ENCODE assay signal across 13 cellular contexts in the genomic region with DNA sequence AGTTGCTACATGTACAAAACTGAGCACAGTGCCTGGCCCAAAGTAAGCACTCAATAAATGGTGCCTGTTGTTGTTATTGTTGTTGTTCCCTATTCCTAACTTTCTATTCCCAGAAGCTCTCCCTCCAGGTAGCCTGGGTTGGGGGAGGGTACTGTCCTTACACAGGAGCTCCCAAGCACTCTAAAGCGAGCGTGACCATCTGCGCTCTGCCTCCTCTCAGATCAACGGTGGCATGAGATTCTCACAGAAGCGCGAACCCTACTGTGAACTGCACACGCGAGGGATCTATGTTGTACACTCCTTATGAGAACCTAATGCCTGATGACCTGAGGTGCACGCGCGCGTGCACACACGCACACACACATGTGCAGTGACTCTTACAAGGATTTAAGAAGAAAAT. TPM values are rescaled to one million over a fixed set of nuclear protein-coding genes. Genes with fewer than 3 reads are reported as not detected.
DNase-seq lines count a peak whose midpoint lies in the region; ATAC-seq, FAIRE-seq and TF ChIP-seq lines count a peak whose summit lies in the region.
"Had no signal": no experiment of that assay in that cellular context is flagged by ENCODE, and none has a peak within 500 bp of the region (broad histone marks: within the 10 kb centered on the region; RNA-seq: fewer than 3 reads in every experiment).

No MANE protein-coding gene starts in this region.

- no peaks in the 10 kb centered on the region for H3K27me3 ChIP-seq in A673 (replicated peaks; ENCODE audit: insufficient read depth, low read depth, low read length, poor library complexity)
- no peaks in the 10 kb centered on the region for H3K27me3 ChIP-seq in CD4-positive, alpha-beta memory T cell (ENCODE audit: insufficient read depth, low read length)
- no peaks in the 10 kb centered on the region for H3K27me3 ChIP-seq in K562 (ENCODE audit: control insufficient read depth in 2 of 2, insufficient read depth in 2 of 2, low read length in 2 of 2)

- H4K20me1 ChIP-seq in K562 (replicated peaks; ENCODE audit: control insufficient read depth, insufficient read depth, low read length) = peaks cover 7% of the 10 kb centered on the region; the same call in 1 of the 2 replicates

- in situ Hi-C loops in K562 (cut with MboI) = loop anchor here (5.0 kb wide), 1 partner anchor 148 kb away; no protein-coding TSS in a partner anchor

- H3K9me1 ChIP-seq in K562 (ENCODE audit: control insufficient read depth, insufficient read depth, low read length) = no peaks in the 10 kb centered on the region

- no peak overlapping the region for H3K4me2 ChIP-seq in K562 (ENCODE audit: insufficient read depth, low read length)

- H2AFZ ChIP-seq in K562 (ENCODE audit: low read depth, low read length) = no peak overlapping the region

- BruUV-seq in A673 (replicated peaks; lab: Mats Ljungman, UMichigan) (TSS peak; percentile 8), K562 (replicated peaks; lab: Mats Ljungman, UMichigan) (no TSS peak)

- intact Hi-C loops in A673 (cut with micrococcal nuclease; ENCODE audit: unreplicated experiment) = no loop called here
- intact Hi-C loops in CD4-positive, alpha-beta memory T cell (cut with micrococcal nuclease) = loop anchor here (5.0 kb wide), 1 partner anchor 58 kb away; no protein-coding TSS in a partner anchor
- intact Hi-C loops in K562 (cut with micrococcal nuclease) = no loop called here

- H3K27me3 Mint-ChIP-seq in CD4-positive, alpha-beta memory T cell = no peaks in the 10 kb centered on the region
- no peaks in the 10 kb centered on the region for H3K27me3 Mint-ChIP-seq in nephron (ENCODE audit: low read depth)
- H3K27me3 Mint-ChIP-seq in WTC11 (ENCODE audit: low read depth) = peaks cover 13% of the 10 kb centered on the region
- H3K27me3 Mint-ChIP-seq: activated naive CD8-positive, alpha-beta T cell treated with anti-CD3 and anti-CD28 coated beads for 36 hours had no signal

- peaks cover 41 to 61% of the 10 kb centered on the region in 2 donors for H3K36me3 Mint-ChIP-seq in CD4-positive, alpha-beta memory T cell
- peaks cover 67% of the 10 kb centered on the region for H3K36me3 Mint-ChIP-seq in nephron (ENCODE audit: low read depth)
- peaks cover 22% of the 10 kb centered on the region for H3K36me3 Mint-ChIP-seq in WTC11

- peak overlapping the region in 2 of 8 donors; percentile 5 to 34 for H3K4me3 Mint-ChIP-seq in CD4-positive, alpha-beta memory T cell
- H3K4me3 Mint-ChIP-seq in nephron = no peak overlapping the region
- no peak overlapping the region for H3K4me3 Mint-ChIP-seq in WTC11
- H3K4me3 Mint-ChIP-seq: activated naive CD8-positive, alpha-beta T cell treated with anti-CD3 and anti-CD28 coated beads for 36 hours had no signal

- no peak overlapping the region for H3K27ac ChIP-seq in A673 (ENCODE audit: low read depth, low read length, poor library complexity, severe bottlenecking)
- H3K27ac ChIP-seq in CD4-positive, alpha-beta memory T cell (ENCODE audit: low read depth, low read length) = no peak overlapping the region
- H3K27ac ChIP-seq in K562 (ENCODE audit: extremely low read depth, low read depth, low read length) = no peak overlapping the region
- H3K27ac ChIP-seq: C4-2B had no signal

- TF ChIP-seq POLR2A in K562 (conservative IDR thresholded peaks at IDR 0.05) = no peak

- ATAC-seq in K562 = no peak
- ATAC-seq in WTC11 = no peak

- no peak for TF ChIP-seq RAD21 in K562 (CRISPR knock-in tag; conservative IDR thresholded peaks at IDR 0.05 in 1 of 2, IDR thresholded peaks at IDR 0.05 in 1 of 2)

- peaks cover 21 to 39% (median 29%) of the 10 kb centered on the region in 4 donors for H3K4me1 Mint-ChIP-seq in CD4-positive, alpha-beta memory T cell
- peaks cover 54% of the 10 kb centered on the region for H3K4me1 Mint-ChIP-seq in nephron
- no peaks in the 10 kb centered on the region for H3K4me1 Mint-ChIP-seq in WTC11

- H3K27ac Mint-ChIP-seq in CD4-positive, alpha-beta memory T cell = peak overlapping the region in 6 of 7 donors; percentile 16 to 80 (median 66)
- peak overlapping the region; percentile 65 to 89 (median 73) for H3K27ac Mint-ChIP-seq in nephron
- H3K27ac Mint-ChIP-seq in WTC11 = no peak overlapping the region
- H3K27ac Mint-ChIP-seq: activated naive CD8-positive, alpha-beta T cell treated with anti-CD3 and anti-CD28 coated beads for 36 hours had no signal

- 85% methylated on average over 4 of the region's 13 CpGs for WGBS in K562 (ENCODE audit: insufficient coverage, low coverage, missing lambda C conversion rate)

- H3K79me2 ChIP-seq in K562 (ENCODE audit: control insufficient read depth, insufficient read depth, low read length) = peaks cover 2% of the 10 kb centered on the region; the same call in 1 of the 3 replicates

- peaks cover 58% of the 10 kb centered on the region for H3K36me3 ChIP-seq in A673 (ENCODE audit: insufficient read depth, low read length, poor library complexity, severe bottlenecking)
- H3K36me3 ChIP-seq in CD4-positive, alpha-beta memory T cell (ENCODE audit: insufficient read depth, low read length) = peaks cover 34% of the 10 kb centered on the region
- H3K36me3 ChIP-seq in K562 (ENCODE audit: control insufficient read depth, insufficient read depth, low read length) = peaks cover 64% of the 10 kb centered on the region

- DNase-seq in A673 (ENCODE audit: low spot score) (no peak), K562 (ENCODE audit: extremely low read depth in 1 of 4, low spot score in 3 of 4) (no peak), NCI-H2081 treated with DMSO at 0.1 percent for 48 hours (lab: John Stamatoyannopoulos, UW) (no peak), WTC11 (ENCODE audit: low spot score) (no peak), SK-N-DZ (ENCODE audit: low spot score) (no peak)
- DNase-seq in CD4-positive, alpha-beta memory T cell = no peak
- no peak for DNase-seq in activated CD8-positive, alpha-beta memory T cell treated with anti-CD3 and anti-CD28 coated beads for 24 hours
- DNase-seq: activated naive CD8-positive, alpha-beta T cell treated with anti-CD3 and anti-CD28 coated beads for 36 hours; cortex of kidney; NCI-H1105; NCI-H446 treated with DMSO at 0.1 percent for 48 hours had no signal

- TF ChIP-seq EP300 in K562 (IDR thresholded peaks at IDR 0.05; ENCODE audit: low read length) = no peak

- H3K9ac ChIP-seq in K562 (ENCODE audit: insufficient read depth in 1 of 2, low read depth in 2 of 2, low read length in 2 of 2) = no peak overlapping the region

- H3K4me3 ChIP-seq in A673 (ENCODE audit: low read depth, low read length, poor library complexity, severe bottlenecking) (no peak overlapping the region), K562 (no peak overlapping the region)
- no peak overlapping the region for H3K4me3 ChIP-seq in CD4-positive, alpha-beta memory T cell (ENCODE audit: low read length in 2 of 2)

- peaks cover 25% of the 10 kb centered on the region for H3K4me1 ChIP-seq in A673 (ENCODE audit: insufficient read depth, low read length, poor library complexity, severe bottlenecking)
- peaks cover 25% of the 10 kb centered on the region for H3K4me1 ChIP-seq in CD4-positive, alpha-beta memory T cell (ENCODE audit: insufficient read depth, low read length)
- H3K4me1 ChIP-seq in K562 (replicated peaks in 1 of 2; ENCODE audit: control insufficient read depth in 2 of 2, insufficient read depth in 2 of 2, low read length in 2 of 2) = no peaks in the 10 kb centered on the region; a peak in 1 of 5 replicates

- peak; percentile 19 for FAIRE-seq in K562 (lab: Jason Lieb, UNC)

- POLR2A ChIA-PET in A673 (lab: Charles Lee; ENCODE audit: low non-redundant PET) (interaction anchor here (0.5 to 0.6 kb wide), 2 partner anchors 19 to 33 kb away, joined by 3 to 8 read pairs; no protein-coding TSS in a partner anchor), K562 (lab: Yijun Ruan, JAX) (interaction anchor here (1.0 kb wide), 1 partner anchor 10 kb away, joined by 4 read pairs; no protein-coding TSS in a partner anchor), WTC11 (lab: Charles Lee) (no interaction called here)
- POLR2A ChIA-PET in CD4-positive, alpha-beta memory T cell (lab: Charles Lee; ENCODE audit: partially characterized antibody) = interaction anchor here (0.7 to 2.4 kb wide), 4 partner anchors 11 to 34 kb away, joined by 3 to 6 read pairs (median 3); partner anchors contain the start of gene ANXA2

- TF ChIP-seq CTCF in A673 (conservative IDR thresholded peaks at IDR 0.05; ENCODE audit: low read depth, low read length) = no peak
- TF ChIP-seq CTCF in K562 (IDR thresholded peaks at IDR 0.05 in 2 of 3, conservative IDR thresholded peaks at IDR 0.05 in 1 of 3; ENCODE audit: insufficient read depth in 2 of 3, low read depth in 1 of 3, low read length in 3 of 3) = no peak
- TF ChIP-seq CTCF in nephron (IDR thresholded peaks at IDR 0.05; ENCODE audit: unreplicated experiment in 3 of 3) = no peak
- no peak for TF ChIP-seq CTCF in WTC11 (IDR thresholded peaks at IDR 0.05)

- H3K9me3 ChIP-seq in A673 (ENCODE audit: low read depth, low read length, poor library complexity, severe bottlenecking) (no peaks in the 10 kb centered on the region), K562 (replicated peaks; ENCODE audit: control insufficient read depth, insufficient read depth, low read depth, low read length) (no peaks in the 10 kb centered on the region)
- no peaks in the 10 kb centered on the region for H3K9me3 ChIP-seq in CD4-positive, alpha-beta memory T cell (ENCODE audit: control insufficient read depth in 1 of 2, low read length in 2 of 2)

- CTCF ChIA-PET in A673 (lab: Charles Lee) = no interaction called here
- CTCF ChIA-PET in CD4-positive, alpha-beta memory T cell (lab: Charles Lee; ENCODE audit: partially characterized antibody) = interaction anchor here (0.7 to 2.3 kb wide), 5 partner anchors 9 to 553 kb away, joined by 3 to 13 read pairs (median 6); partner anchors contain the start of gene ANXA2
- CTCF ChIA-PET in K562 (lab: Yijun Ruan, JAX; ENCODE audit: low intra/inter-chr PET ratio) = no interaction called here
- CTCF ChIA-PET in WTC11 (lab: Charles Lee) = interaction anchor here (2.8 kb wide), 1 partner anchor 157 kb away, joined by 15 read pairs; no protein-coding TSS in a partner anchor

- H3K9me3 Mint-ChIP-seq in CD4-positive, alpha-beta memory T cell = peaks cover 0 to 3% (median 0%) of the 10 kb centered on the region in 8 donors
- H3K9me3 Mint-ChIP-seq in nephron = peaks cover 2% of the 10 kb centered on the region
- H3K9me3 Mint-ChIP-seq in WTC11 = peaks cover 3% of the 10 kb centered on the region; the same call in 1 of the 2 replicates
- H3K9me3 Mint-ChIP-seq: activated naive CD8-positive, alpha-beta T cell treated with anti-CD3 and anti-CD28 coated beads for 36 hours had no signal

RNA-seq across cellular contexts. Expression of gene ANXA2, which starts 33.9 kb away (rescaled TPM):
- 880 and 1,038 TPM in 2 replicates for total RNA-seq in A673 (2021)
- total RNA-seq in CD4-positive, alpha-beta memory T cell = 100 to 1,000 TPM; 148 to 160 TPM
- polyA plus RNA-seq in CD4-positive, alpha-beta memory T cell = 100 to 1,000 TPM; 561 to 682 TPM
- 164 and 212 TPM in 2 replicates for total RNA-seq in K562 (2011; cell fraction: chromatin; rRNA removed; ENCODE audit: low replicate concordance)
- 137 and 142 TPM in 2 replicates for total RNA-seq in K562 (2011; cell fraction: nucleolus; rRNA removed)
- 205 and 289 TPM in 2 replicates for total RNA-seq in K562 (2011; cell fraction: nucleoplasm; rRNA removed)
- 348 and 357 TPM in 2 replicates for total RNA-seq in K562 (2014; rRNA removed)
- 452 and 478 TPM in 2 replicates for total RNA-seq in K562 (2014; rRNA removed; fragmentation: Illumina TruSeq; extraction: Trizol)
- total RNA-seq in K562 (2015; rRNA removed; fragmentation: Illumina TruSeq; extraction: Trizol) = 361 and 377 TPM in 2 replicates
- total RNA-seq in K562 (2021) = 298 and 301 TPM in 2 replicates
- polyA plus RNA-seq in K562 (2011; rRNA removed) = 505 and 549 TPM in 2 replicates
- polyA plus RNA-seq in K562 (2011; cell fraction: cytosol; rRNA removed) = 382 and 535 TPM in 2 replicates
- 156 and 264 TPM in 2 replicates for polyA plus RNA-seq in K562 (2011; cell fraction: nucleus; rRNA removed)
- 225 and 402 TPM in 2 replicates for polyA plus RNA-seq in K562 (2012)
- 545 and 579 TPM in 2 replicates for polyA plus RNA-seq in K562 (2014; fragmentation: Illumina TruSeq; extraction: Trizol)
- 1,000 to 10,000 TPM in 1 of 2 experiments, 100 to 1,000 TPM in 1; 826 to 1,102 TPM for polyA plus RNA-seq in K562 (2014; fragmentation: Nextera tagmentation; extraction: Ambion mirVana)
- 451 and 471 TPM in 2 replicates for polyA plus RNA-seq in K562 (2014; rRNA removed)
- 663 and 682 TPM in 2 replicates for polyA minus RNA-seq in K562 (2011; rRNA and poly(A)+ RNA removed)
- polyA minus RNA-seq in K562 (2011; cell fraction: cytosol; rRNA and poly(A)+ RNA removed) = 189 and 192 TPM in 2 replicates
- polyA minus RNA-seq in K562 (2011; cell fraction: nucleus; rRNA and poly(A)+ RNA removed) = 71.9 and 132 TPM in 2 replicates
- 116 to 152 TPM (median 119 TPM) in 3 replicates for total RNA-seq in WTC11 (2021)
- 41.3 and 47.6 TPM in 2 replicates for polyA plus RNA-seq in SK-N-DZ (2014; cell fraction: cytosol; rRNA removed)
- 24.6 and 24.8 TPM in 2 replicates for polyA plus RNA-seq in SK-N-DZ (2014; cell fraction: nucleus; rRNA removed)

Comparison
In these comparisons a context has a peak if more than half of its experiments do, and no peak if none do; other contexts are left out.
1. CTCF ChIA-PET loops: an anchor here in CD4-positive, alpha-beta memory T cell (0.7 to 2.3 kb wide) and WTC11 (2.8 kb wide); none called in A673 and K562.